Comparison of ENCODE assay signal across 14 cellular contexts in the genomic region with DNA sequence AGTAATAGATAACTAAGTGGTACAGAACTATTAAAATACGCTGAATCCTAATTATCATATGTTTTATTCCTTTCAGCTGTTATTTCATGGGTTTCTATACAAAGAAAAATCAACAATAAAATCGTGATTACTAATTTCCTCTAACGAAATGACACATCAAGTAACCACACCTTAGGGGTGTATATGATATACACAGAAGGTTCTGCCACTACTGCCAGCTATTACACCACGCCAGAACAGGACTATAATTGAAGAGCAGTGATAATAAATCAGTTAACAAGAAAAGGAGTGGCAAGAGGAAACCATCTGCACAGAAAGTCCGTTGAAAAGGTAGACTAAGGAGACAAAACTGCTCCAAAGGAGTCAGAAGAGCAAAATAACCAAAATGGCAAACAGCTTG. TPM values are rescaled to one million over a fixed set of nuclear protein-coding genes. Genes with fewer than 3 reads are reported as not detected.
A peak's percentile ranks its signal among the peaks of the same experiment; 100 is the strongest.
DNase-seq lines count a peak whose midpoint lies in the region; ATAC-seq and TF ChIP-seq lines count a peak whose summit lies in the region.
"Had no signal": no experiment of that assay in that cellular context is flagged by ENCODE, and none has a peak within 500 bp of the region (broad histone marks: within the 10 kb centered on the region; RNA-seq: fewer than 3 reads in every experiment).

No MANE protein-coding gene starts in this region.

- H3K9ac ChIP-seq in DND-41 (ENCODE audit: low read depth, low read length) (no peak overlapping the region), MM.1S (ENCODE audit: low read length) (peak overlapping the region; percentile 11; the same call in 1 of the 2 replicates)

- H3F3A ChIP-seq in MM.1S (ENCODE audit: insufficient read depth, low read length) = peaks cover 24% of the 10 kb centered on the region

- H3K36me3 Mint-ChIP-seq in activated T-helper 2 cell treated with anti-CD3 and anti-CD28 coated beads, Interferon-gamma antibody, Interleukin-2, Interleukin-4, amounts not matched to agents 10 μg/mL and 5 μg/mL and 100 μg/mL, durations not matched to agents 14 hours and 24 hours and 36 hours (ENCODE audit: low read depth) = peaks cover 37% of the 10 kb centered on the region

- peaks cover 49% of the 10 kb centered on the region for H3K4me1 Mint-ChIP-seq in activated T-helper 2 cell treated with anti-CD3 and anti-CD28 coated beads, Interferon-gamma antibody, Interleukin-2, Interleukin-4, amounts not matched to agents 10 μg/mL and 5 μg/mL and 100 μg/mL, durations not matched to agents 14 hours and 24 hours and 36 hours (ENCODE audit: low read depth)

- H3K4me2 ChIP-seq in DND-41 (ENCODE audit: insufficient read depth, low read length) (peak overlapping the region; percentile 83), MM.1S (ENCODE audit: low read depth, low read length) (peak overlapping the region; percentile 88)

- no peak for DNase-seq in DND-41
- DNase-seq in MM.1S = no peak
- DNase-seq in activated T-helper 2 cell treated with anti-CD3 and anti-CD28 coated beads, Interferon-gamma antibody, Interleukin-2, Interleukin-4, amounts not matched to agents 10 μg/mL and 5 μg/mL and 100 μg/mL, durations not matched to agents 14 hours and 24 hours and 36 hours (ENCODE audit: low spot score) = no peak
- DNase-seq in SHP77 (lab: John Stamatoyannopoulos, UW) = no peak
- no peak for DNase-seq in NCI-H526 (lab: John Stamatoyannopoulos, UW)
- DNase-seq: NCI-H2171 treated with DMSO at 0.1 percent for 48 hours; stimulated activated CD4-positive, alpha-beta T cell treated with anti-CD3 and anti-CD28 coated beads, Interleukin-4, amount 100 ng/mL, for 24 hours had no signal

- no peak for TF ChIP-seq CTCF in DND-41 (IDR thresholded peaks at IDR 0.05; ENCODE audit: borderline replicate concordance, extremely low read depth, low read length, poor library complexity, severe bottlenecking)
- no peak for TF ChIP-seq CTCF in MM.1S (IDR thresholded peaks at IDR 0.05; ENCODE audit: low read length)

- peaks cover 21% of the 10 kb centered on the region for H3K36me3 ChIP-seq in DND-41 (ENCODE audit: insufficient read depth, low read length)
- 0 out of 2 replicates have a peak, but pooled peaks cover 5% of the 10 kb centered on the region for H3K36me3 ChIP-seq in MM.1S (replicated peaks; ENCODE audit: insufficient read depth, low read length)
- peaks cover 6 to 7% of the 10 kb centered on the region in 2 donors for H3K36me3 ChIP-seq in muscle layer of duodenum (ENCODE audit: control insufficient read depth in 1 of 2, insufficient read depth in 2 of 2, low read length in 2 of 2)

- H3K9me3 Mint-ChIP-seq in activated T-helper 2 cell treated with anti-CD3 and anti-CD28 coated beads, Interferon-gamma antibody, Interleukin-2, Interleukin-4, amounts not matched to agents 10 μg/mL and 5 μg/mL and 100 μg/mL, durations not matched to agents 14 hours and 24 hours and 36 hours = no peaks in the 10 kb centered on the region

- no peaks in the 10 kb centered on the region for H3K9me2 ChIP-seq in MM.1S (replicated peaks; ENCODE audit: insufficient read depth, low read length)

- H3K9me3 ChIP-seq in DND-41 (ENCODE audit: insufficient read depth, low read length, severe bottlenecking) (no peaks in the 10 kb centered on the region), MM.1S (replicated peaks; ENCODE audit: insufficient read depth, low read length) (no peaks in the 10 kb centered on the region), muscle layer of duodenum (ENCODE audit: control insufficient read depth in 1 of 2, low read length in 2 of 2) (no peaks in the 10 kb centered on the region)

- H3K27ac ChIP-seq in DND-41 (ENCODE audit: low read length) (no peak overlapping the region), MM.1S (ENCODE audit: low read length) (peak overlapping the region; percentile 93; the same call in 1 of the 2 replicates), muscle layer of duodenum (ENCODE audit: low read length) (peak overlapping the region; percentile 33)
- H3K27ac ChIP-seq: coronary artery had no signal

- H2AFZ ChIP-seq in DND-41 (ENCODE audit: low read depth, low read length) = no peak overlapping the region
- no peak overlapping the region for H2AFZ ChIP-seq in MM.1S (ENCODE audit: low read length)

- peak overlapping the region; percentile 80 for H3K4me3 Mint-ChIP-seq in activated T-helper 2 cell treated with anti-CD3 and anti-CD28 coated beads, Interferon-gamma antibody, Interleukin-2, Interleukin-4, amounts not matched to agents 10 μg/mL and 5 μg/mL and 100 μg/mL, durations not matched to agents 14 hours and 24 hours and 36 hours (ENCODE audit: low read depth)

- no peak overlapping the region for H3K4me3 ChIP-seq in DND-41 (ENCODE audit: low read depth in 1 of 2, low read length in 2 of 2)
- peak overlapping the region; percentile 98 for H3K4me3 ChIP-seq in MM.1S (ENCODE audit: low read length)
- peak overlapping the region in 1 of 2 donors; percentile 5 for H3K4me3 ChIP-seq in muscle layer of duodenum (ENCODE audit: low read depth in 1 of 2, low read length in 2 of 2)
- H3K4me3 ChIP-seq: coronary artery had no signal

- no peak for ATAC-seq in DND-41 (ENCODE audit: insufficient read depth, low read depth)
- no peak for ATAC-seq in HG02852 (IDR thresholded peaks at IDR 0.05; ENCODE audit: unreplicated experiment)
- ATAC-seq in GM21423 (IDR thresholded peaks at IDR 0.05; ENCODE audit: unreplicated experiment) = no peak
- ATAC-seq: left lobe of liver had no signal

- H3K4me1 ChIP-seq in DND-41 (ENCODE audit: insufficient read depth, low read length) = peaks cover 41% of the 10 kb centered on the region
- H3K4me1 ChIP-seq in MM.1S (ENCODE audit: low read length) = peaks cover 32% of the 10 kb centered on the region
- H3K4me1 ChIP-seq in muscle layer of duodenum (ENCODE audit: control insufficient read depth in 1 of 2, insufficient read depth in 2 of 2, low read length in 2 of 2) = peaks cover 12 to 17% of the 10 kb centered on the region in 2 donors

- H3K27ac Mint-ChIP-seq in activated T-helper 2 cell treated with anti-CD3 and anti-CD28 coated beads, Interferon-gamma antibody, Interleukin-2, Interleukin-4, amounts not matched to agents 10 μg/mL and 5 μg/mL and 100 μg/mL, durations not matched to agents 14 hours and 24 hours and 36 hours = peak overlapping the region; percentile 83

- intact Hi-C loops in activated T-helper 2 cell treated with anti-CD3 and anti-CD28 coated beads, Interferon-gamma antibody, Interleukin-2, Interleukin-4, amounts not matched to agents 10 μg/mL and 5 μg/mL and 100 μg/mL, durations not matched to agents 14 hours and 24 hours and 36 hours (cut with micrococcal nuclease) = loop anchor here (10.0 kb wide), 2 partner anchors 228 to 1302 kb away; partner anchors contain the start of genes MRPL44 and SGPP2

- H3K79me2 ChIP-seq in DND-41 (ENCODE audit: insufficient read depth, low read length) (peaks cover 82% of the 10 kb centered on the region), MM.1S (ENCODE audit: low read length) (peaks cover 83% of the 10 kb centered on the region)

- H4K20me1 ChIP-seq in DND-41 (ENCODE audit: insufficient read depth, low read length) (peaks cover 48% of the 10 kb centered on the region; the same call in 1 of the 2 replicates), MM.1S (ENCODE audit: insufficient read depth, low read length) (peaks cover 12% of the 10 kb centered on the region)

- no peaks in the 10 kb centered on the region for H3K27me3 ChIP-seq in DND-41 (ENCODE audit: insufficient read depth, low read length, poor library complexity)
- H3K27me3 ChIP-seq in MM.1S (replicated peaks; ENCODE audit: insufficient read depth, low read length) = no peaks in the 10 kb centered on the region
- no peaks in the 10 kb centered on the region for H3K27me3 ChIP-seq in muscle layer of duodenum (ENCODE audit: low read depth, low read length)

- H3K27me3 Mint-ChIP-seq in activated T-helper 2 cell treated with anti-CD3 and anti-CD28 coated beads, Interferon-gamma antibody, Interleukin-2, Interleukin-4, amounts not matched to agents 10 μg/mL and 5 μg/mL and 100 μg/mL, durations not matched to agents 14 hours and 24 hours and 36 hours (ENCODE audit: low read depth) = no peaks in the 10 kb centered on the region

RNA-seq across cellular contexts. Expression of gene FARSB, which starts 3.0 kb away (rescaled TPM):
- total RNA-seq in activated T-helper 2 cell treated with anti-CD3 and anti-CD28 coated beads, Interferon-gamma antibody, Interleukin-2, Interleukin-4, amounts not matched to agents 10 μg/mL and 5 μg/mL and 100 μg/mL, durations not matched to agents 14 hours and 24 hours and 36 hours = 47.7 and 49.8 TPM in 2 replicates

RNA-seq across cellular contexts. Expression of gene MOGAT1, which starts 18.6 kb away (rescaled TPM):
- 0.18 TPM in 1 of 2 replicates, not detected in the other for total RNA-seq in activated T-helper 2 cell treated with anti-CD3 and anti-CD28 coated beads, Interferon-gamma antibody, Interleukin-2, Interleukin-4, amounts not matched to agents 10 μg/mL and 5 μg/mL and 100 μg/mL, durations not matched to agents 14 hours and 24 hours and 36 hours
- total RNA-seq: glomerular endothelial cell, pulmonary artery endothelial cell had no signal
